In the genomic region with DNA sequence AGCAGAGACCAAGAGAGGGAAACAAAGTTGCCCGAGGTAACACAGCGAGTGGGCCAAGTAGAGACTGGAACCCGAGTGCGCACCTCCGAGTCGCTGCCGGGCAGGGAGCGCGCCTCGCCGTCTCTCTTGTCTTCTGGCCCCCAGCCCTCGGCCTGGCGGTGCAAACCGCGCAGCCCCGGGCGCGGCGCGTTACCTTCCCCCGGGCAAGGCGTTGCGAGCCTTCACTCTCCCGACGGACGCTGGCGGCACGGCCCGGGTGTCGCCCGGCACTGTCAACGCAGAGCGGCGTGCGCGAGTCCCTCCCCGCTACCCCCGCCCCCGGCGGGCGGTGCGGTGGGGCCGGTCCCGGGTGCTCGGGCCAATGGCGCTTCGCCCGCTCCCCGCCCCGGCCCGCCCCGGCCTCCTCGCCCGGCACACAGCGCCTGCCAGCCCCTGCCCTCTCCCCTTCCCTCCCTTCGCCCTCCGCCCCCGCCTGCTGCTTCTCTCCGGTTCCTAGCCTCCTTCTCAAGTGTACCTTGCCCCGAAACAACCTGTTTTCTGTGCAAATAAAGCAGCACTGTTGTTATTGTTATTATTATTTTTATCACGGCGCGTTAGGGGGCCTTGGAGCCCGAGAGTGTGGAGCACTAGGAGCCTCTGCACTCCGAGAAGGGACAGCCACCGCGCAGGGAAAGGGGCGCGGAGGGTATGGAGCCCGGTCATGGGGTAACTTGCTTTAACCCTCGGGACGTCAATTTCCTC, we compare ENCODE assay signal across 1 cellular context.
TF ChIP-seq lines count a peak whose summit lies in the region.

A gene with protein sequence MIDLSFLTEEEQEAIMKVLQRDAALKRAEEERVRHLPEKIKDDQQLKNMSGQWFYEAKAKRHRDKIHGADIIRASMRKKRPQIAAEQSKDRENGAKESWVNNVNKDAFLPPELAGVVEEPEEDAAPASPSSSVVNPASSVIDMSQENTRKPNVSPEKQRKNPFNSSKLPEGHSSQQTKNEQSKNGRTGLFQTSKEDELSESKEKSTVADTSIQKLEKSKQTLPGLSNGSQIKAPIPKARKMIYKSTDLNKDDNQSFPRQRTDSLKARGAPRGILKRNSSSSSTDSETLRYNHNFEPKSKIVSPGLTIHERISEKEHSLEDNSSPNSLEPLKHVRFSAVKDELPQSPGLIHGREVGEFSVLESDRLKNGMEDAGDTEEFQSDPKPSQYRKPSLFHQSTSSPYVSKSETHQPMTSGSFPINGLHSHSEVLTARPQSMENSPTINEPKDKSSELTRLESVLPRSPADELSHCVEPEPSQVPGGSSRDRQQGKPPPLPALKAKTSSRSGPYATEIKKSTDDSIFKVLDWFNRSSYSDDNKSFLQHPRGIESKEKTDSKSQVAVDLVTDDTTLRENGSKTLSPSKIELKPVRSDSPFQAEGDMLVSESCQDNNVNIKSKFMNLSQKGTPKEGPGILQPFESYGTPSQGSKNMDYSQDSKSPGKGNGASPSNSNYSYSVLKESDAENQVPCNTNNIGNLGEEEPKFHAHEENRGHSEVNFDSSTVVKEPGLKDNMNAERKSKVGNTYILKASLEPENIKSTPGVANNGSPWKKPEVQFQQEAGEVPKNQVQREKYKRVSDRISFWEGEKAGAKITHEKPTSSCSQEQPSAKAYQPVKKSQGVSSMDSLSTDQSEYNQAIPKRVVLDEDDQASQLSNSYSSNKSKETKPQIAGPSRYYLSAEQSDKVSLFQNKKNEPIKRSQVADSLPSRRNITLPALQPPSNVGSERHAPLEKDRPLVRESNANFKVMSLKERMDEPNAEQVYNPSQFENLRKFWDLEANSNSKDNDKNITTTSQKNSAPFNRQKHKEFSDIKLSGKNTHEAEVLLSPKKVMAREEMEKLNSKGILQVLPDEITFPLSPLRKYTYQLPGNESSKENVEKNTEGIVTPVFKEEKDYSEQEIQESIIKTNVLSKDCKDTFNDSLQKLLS (N-terminal part only) (minus strand): TSS at position 271 of the 741 bp plus-strand sequence. CDS start 53,416 bp downstream, outside the sequence.

TF ChIP-seq in IMR-90, 13 proteins besides CTCF, POLR2A, EP300 and RAD21:
- 0 out of 2 replicates have a peak, but pooled peaks have one; percentile 67 for TF ChIP-seq MXI1 (IDR thresholded peaks at IDR 0.05; ENCODE audit: borderline replicate concordance, low read depth, low read length)
- TF ChIP-seq, protein P1, sequence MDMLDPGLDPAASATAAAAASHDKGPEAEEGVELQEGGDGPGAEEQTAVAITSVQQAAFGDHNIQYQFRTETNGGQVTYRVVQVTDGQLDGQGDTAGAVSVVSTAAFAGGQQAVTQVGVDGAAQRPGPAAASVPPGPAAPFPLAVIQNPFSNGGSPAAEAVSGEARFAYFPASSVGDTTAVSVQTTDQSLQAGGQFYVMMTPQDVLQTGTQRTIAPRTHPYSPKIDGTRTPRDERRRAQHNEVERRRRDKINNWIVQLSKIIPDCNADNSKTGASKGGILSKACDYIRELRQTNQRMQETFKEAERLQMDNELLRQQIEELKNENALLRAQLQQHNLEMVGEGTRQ (IDR thresholded peaks at IDR 0.05; ENCODE audit: low read depth, low read length), result no peak
- peak; percentile 20; the same call in 1 of the 2 replicates for TF ChIP-seq BHLHE40 (IDR thresholded peaks at IDR 0.05; ENCODE audit: low read depth, low read length)
- peak; percentile 84 for TF ChIP-seq MAZ (IDR thresholded peaks at IDR 0.05; ENCODE audit: borderline replicate concordance, low read depth, low read length)
- TF ChIP-seq FOS (IDR thresholded peaks at IDR 0.05; ENCODE audit: low read depth, low read length), result no peak
- no peak for TF ChIP-seq MAFK (IDR thresholded peaks at IDR 0.05; ENCODE audit: low read depth, low read length)
- TF ChIP-seq RFX5 (IDR thresholded peaks at IDR 0.05; ENCODE audit: low read depth, low read length), result no peak
- TF ChIP-seq, protein P2, sequence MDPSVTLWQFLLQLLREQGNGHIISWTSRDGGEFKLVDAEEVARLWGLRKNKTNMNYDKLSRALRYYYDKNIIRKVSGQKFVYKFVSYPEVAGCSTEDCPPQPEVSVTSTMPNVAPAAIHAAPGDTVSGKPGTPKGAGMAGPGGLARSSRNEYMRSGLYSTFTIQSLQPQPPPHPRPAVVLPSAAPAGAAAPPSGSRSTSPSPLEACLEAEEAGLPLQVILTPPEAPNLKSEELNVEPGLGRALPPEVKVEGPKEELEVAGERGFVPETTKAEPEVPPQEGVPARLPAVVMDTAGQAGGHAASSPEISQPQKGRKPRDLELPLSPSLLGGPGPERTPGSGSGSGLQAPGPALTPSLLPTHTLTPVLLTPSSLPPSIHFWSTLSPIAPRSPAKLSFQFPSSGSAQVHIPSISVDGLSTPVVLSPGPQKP (IDR thresholded peaks at IDR 0.05; ENCODE audit: borderline replicate concordance, low read depth, low read length), result no peak
- no peak for TF ChIP-seq NFE2L2 (IDR thresholded peaks at IDR 0.05; ENCODE audit: low read depth, low read length)
- TF ChIP-seq CHD1 (IDR thresholded peaks at IDR 0.05; ENCODE audit: low read depth, low read length), result no peak
- no peak for TF ChIP-seq RCOR1 (IDR thresholded peaks at IDR 0.05; ENCODE audit: insufficient replicate concordance, low read length)
- TF ChIP-seq SMC3 (IDR thresholded peaks at IDR 0.05; ENCODE audit: low read depth, low read length), result no peak
- no peak for TF ChIP-seq CEBPB (IDR thresholded peaks at IDR 0.05; ENCODE audit: low read depth, low read length)
TF ChIP-seq in IMR-90: peak in this region for 3.
